ENCODE assay signal across 1 cellular context in the genomic region with DNA sequence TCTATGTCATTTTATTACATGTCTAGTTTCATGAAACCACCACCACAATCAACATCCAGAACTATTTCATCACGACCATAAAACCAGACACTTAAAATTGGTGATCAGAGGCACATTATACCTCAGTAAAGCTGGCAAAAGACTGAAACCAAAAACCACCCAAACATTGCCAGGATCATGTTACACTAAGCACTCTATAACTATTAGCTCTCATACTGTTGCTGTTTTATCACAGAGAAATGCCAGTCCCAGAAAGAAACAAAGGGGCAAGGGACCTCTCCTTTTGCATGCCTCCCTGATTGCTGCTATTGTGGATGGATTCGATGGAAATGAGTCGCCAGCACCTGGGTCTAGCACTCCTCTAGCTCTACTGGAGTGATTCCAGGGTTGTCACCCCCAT.
TF ChIP-seq lines count a peak whose summit lies in the region.

No MANE protein-coding gene starts in this region.

TF ChIP-seq in HEK293, 187 proteins besides CTCF, POLR2A, EP300 and RAD21 (continued from another document and continues in another):
- TF ChIP-seq, protein P1, sequence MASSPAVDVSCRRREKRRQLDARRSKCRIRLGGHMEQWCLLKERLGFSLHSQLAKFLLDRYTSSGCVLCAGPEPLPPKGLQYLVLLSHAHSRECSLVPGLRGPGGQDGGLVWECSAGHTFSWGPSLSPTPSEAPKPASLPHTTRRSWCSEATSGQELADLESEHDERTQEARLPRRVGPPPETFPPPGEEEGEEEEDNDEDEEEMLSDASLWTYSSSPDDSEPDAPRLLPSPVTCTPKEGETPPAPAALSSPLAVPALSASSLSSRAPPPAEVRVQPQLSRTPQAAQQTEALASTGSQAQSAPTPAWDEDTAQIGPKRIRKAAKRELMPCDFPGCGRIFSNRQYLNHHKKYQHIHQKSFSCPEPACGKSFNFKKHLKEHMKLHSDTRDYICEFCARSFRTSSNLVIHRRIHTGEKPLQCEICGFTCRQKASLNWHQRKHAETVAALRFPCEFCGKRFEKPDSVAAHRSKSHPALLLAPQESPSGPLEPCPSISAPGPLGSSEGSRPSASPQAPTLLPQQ (tag by site-specific recombination; IDR thresholded peaks at IDR 0.05), result peak; percentile 51; the same call in 1 of the 2 replicates
- TF ChIP-seq, protein P2, sequence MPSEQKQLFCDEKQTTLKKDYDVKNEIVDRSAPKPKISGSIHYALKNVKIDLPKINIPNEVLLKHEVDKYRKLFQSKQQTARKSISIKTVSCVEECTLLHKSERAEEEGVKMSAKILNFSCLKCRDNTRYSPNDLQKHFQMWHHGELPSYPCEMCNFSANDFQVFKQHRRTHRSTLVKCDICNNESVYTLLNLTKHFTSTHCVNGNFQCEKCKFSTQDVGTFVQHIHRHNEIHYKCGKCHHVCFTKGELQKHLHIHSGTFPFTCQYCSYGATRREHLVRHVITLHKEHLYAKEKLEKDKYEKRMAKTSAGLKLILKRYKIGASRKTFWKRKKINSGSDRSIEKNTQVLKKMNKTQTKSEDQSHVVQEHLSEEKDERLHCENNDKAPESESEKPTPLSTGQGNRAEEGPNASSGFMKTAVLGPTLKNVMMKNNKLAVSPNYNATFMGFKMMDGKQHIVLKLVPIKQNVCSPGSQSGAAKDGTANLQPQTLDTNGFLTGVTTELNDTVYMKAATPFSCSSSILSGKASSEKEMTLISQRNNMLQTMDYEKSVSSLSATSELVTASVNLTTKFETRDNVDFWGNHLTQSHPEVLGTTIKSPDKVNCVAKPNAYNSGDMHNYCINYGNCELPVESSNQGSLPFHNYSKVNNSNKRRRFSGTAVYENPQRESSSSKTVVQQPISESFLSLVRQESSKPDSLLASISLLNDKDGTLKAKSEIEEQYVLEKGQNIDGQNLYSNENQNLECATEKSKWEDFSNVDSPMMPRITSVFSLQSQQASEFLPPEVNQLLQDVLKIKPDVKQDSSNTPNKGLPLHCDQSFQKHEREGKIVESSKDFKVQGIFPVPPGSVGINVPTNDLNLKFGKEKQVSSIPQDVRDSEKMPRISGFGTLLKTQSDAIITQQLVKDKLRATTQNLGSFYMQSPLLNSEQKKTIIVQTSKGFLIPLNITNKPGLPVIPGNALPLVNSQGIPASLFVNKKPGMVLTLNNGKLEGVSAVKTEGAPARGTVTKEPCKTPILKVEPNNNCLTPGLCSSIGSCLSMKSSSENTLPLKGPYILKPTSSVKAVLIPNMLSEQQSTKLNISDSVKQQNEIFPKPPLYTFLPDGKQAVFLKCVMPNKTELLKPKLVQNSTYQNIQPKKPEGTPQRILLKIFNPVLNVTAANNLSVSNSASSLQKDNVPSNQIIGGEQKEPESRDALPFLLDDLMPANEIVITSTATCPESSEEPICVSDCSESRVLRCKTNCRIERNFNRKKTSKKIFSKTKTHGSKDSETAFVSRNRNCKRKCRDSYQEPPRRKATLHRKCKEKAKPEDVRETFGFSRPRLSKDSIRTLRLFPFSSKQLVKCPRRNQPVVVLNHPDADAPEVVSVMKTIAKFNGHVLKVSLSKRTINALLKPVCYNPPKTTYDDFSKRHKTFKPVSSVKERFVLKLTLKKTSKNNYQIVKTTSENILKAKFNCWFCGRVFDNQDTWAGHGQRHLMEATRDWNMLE (tag by site-specific recombination; conservative IDR thresholded peaks at IDR 0.05; ENCODE audit: low read depth), result no peak
- TF ChIP-seq ZNF239 (tag by site-specific recombination; IDR thresholded peaks at IDR 0.05) (no peak), ZNF664 (tag by site-specific recombination; IDR thresholded peaks at IDR 0.05) (peak; percentile 79; the same call in 1 of the 2 replicates), ZNF292 (tag by site-specific recombination; IDR thresholded peaks at IDR 0.05; ENCODE audit: borderline replicate concordance, low read depth) (no peak), ZNF112 (tag by site-specific recombination; IDR thresholded peaks at IDR 0.05) (no peak), ZNF626 (tag by site-specific recombination; IDR thresholded peaks at IDR 0.05) (no peak), ZNF133 (tag by site-specific recombination; IDR thresholded peaks at IDR 0.05) (0 out of 2 replicates have a peak, but pooled peaks have one; percentile 41), ZNF677 (tag by site-specific recombination; IDR thresholded peaks at IDR 0.05) (no peak), ZNF629 (tag by site-specific recombination; IDR thresholded peaks at IDR 0.05) (peak; percentile 60; the same call in 1 of the 2 replicates), ZNF555 (tag by site-specific recombination; conservative IDR thresholded peaks at IDR 0.05) (no peak), SCRT2 (tag by site-specific recombination; IDR thresholded peaks at IDR 0.05) (peak; percentile 62), ZNF530 (tag by site-specific recombination; IDR thresholded peaks at IDR 0.05; ENCODE audit: low read depth) (no peak), ZNF302 (tag by site-specific recombination; IDR thresholded peaks at IDR 0.05; ENCODE audit: low read depth) (no peak), ZNF19 (tag by site-specific recombination; IDR thresholded peaks at IDR 0.05; ENCODE audit: low read depth) (no peak), ZBTB48 (tag by site-specific recombination; IDR thresholded peaks at IDR 0.05) (peak; percentile 88), GFI1B (tag by site-specific recombination; IDR thresholded peaks at IDR 0.05) (no peak), ZNF391 (tag by site-specific recombination; IDR thresholded peaks at IDR 0.05; ENCODE audit: borderline replicate concordance, low read depth) (no peak), ZEB2 (tag by site-specific recombination; IDR thresholded peaks at IDR 0.05) (peak; percentile 55; the same call in 1 of the 2 replicates), ZBTB7A (tag by site-specific recombination; IDR thresholded peaks at IDR 0.05; ENCODE audit: low read depth) (no peak), BCL11A (tag by site-specific recombination; IDR thresholded peaks at IDR 0.05; ENCODE audit: low read depth) (0 out of 2 replicates have a peak, but pooled peaks have one; percentile 15), ZBTB8A (tag by site-specific recombination; IDR thresholded peaks at IDR 0.05) (peak; percentile 27; the same call in 1 of the 2 replicates), SP7 (tag by site-specific recombination; IDR thresholded peaks at IDR 0.05) (peak; percentile 75)
- TF ChIP-seq, protein P3, sequence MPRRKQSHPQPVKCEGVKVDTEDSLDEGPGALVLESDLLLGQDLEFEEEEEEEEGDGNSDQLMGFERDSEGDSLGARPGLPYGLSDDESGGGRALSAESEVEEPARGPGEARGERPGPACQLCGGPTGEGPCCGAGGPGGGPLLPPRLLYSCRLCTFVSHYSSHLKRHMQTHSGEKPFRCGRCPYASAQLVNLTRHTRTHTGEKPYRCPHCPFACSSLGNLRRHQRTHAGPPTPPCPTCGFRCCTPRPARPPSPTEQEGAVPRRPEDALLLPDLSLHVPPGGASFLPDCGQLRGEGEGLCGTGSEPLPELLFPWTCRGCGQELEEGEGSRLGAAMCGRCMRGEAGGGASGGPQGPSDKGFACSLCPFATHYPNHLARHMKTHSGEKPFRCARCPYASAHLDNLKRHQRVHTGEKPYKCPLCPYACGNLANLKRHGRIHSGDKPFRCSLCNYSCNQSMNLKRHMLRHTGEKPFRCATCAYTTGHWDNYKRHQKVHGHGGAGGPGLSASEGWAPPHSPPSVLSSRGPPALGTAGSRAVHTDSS (tag by site-specific recombination; IDR thresholded peaks at IDR 0.05), result no peak
- TF ChIP-seq, protein P4, sequence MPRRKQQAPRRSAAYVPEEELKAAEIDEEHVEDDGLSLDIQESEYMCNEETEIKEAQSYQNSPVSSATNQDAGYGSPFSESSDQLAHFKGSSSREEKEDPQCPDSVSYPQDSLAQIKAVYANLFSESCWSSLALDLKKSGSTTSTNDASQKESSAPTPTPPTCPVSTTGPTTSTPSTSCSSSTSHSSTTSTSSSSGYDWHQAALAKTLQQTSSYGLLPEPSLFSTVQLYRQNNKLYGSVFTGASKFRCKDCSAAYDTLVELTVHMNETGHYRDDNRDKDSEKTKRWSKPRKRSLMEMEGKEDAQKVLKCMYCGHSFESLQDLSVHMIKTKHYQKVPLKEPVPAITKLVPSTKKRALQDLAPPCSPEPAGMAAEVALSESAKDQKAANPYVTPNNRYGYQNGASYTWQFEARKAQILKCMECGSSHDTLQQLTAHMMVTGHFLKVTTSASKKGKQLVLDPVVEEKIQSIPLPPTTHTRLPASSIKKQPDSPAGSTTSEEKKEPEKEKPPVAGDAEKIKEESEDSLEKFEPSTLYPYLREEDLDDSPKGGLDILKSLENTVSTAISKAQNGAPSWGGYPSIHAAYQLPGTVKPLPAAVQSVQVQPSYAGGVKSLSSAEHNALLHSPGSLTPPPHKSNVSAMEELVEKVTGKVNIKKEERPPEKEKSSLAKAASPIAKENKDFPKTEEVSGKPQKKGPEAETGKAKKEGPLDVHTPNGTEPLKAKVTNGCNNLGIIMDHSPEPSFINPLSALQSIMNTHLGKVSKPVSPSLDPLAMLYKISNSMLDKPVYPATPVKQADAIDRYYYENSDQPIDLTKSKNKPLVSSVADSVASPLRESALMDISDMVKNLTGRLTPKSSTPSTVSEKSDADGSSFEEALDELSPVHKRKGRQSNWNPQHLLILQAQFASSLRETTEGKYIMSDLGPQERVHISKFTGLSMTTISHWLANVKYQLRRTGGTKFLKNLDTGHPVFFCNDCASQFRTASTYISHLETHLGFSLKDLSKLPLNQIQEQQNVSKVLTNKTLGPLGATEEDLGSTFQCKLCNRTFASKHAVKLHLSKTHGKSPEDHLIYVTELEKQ (tag by site-specific recombination; IDR thresholded peaks at IDR 0.05; ENCODE audit: borderline replicate concordance), result no peak
- TF ChIP-seq, protein P5, sequence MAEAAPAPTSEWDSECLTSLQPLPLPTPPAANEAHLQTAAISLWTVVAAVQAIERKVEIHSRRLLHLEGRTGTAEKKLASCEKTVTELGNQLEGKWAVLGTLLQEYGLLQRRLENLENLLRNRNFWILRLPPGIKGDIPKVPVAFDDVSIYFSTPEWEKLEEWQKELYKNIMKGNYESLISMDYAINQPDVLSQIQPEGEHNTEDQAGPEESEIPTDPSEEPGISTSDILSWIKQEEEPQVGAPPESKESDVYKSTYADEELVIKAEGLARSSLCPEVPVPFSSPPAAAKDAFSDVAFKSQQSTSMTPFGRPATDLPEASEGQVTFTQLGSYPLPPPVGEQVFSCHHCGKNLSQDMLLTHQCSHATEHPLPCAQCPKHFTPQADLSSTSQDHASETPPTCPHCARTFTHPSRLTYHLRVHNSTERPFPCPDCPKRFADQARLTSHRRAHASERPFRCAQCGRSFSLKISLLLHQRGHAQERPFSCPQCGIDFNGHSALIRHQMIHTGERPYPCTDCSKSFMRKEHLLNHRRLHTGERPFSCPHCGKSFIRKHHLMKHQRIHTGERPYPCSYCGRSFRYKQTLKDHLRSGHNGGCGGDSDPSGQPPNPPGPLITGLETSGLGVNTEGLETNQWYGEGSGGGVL (tag by site-specific recombination; IDR thresholded peaks at IDR 0.05), result peak; percentile 38; the same call in 1 of the 2 replicates
- TF ChIP-seq, protein P6, sequence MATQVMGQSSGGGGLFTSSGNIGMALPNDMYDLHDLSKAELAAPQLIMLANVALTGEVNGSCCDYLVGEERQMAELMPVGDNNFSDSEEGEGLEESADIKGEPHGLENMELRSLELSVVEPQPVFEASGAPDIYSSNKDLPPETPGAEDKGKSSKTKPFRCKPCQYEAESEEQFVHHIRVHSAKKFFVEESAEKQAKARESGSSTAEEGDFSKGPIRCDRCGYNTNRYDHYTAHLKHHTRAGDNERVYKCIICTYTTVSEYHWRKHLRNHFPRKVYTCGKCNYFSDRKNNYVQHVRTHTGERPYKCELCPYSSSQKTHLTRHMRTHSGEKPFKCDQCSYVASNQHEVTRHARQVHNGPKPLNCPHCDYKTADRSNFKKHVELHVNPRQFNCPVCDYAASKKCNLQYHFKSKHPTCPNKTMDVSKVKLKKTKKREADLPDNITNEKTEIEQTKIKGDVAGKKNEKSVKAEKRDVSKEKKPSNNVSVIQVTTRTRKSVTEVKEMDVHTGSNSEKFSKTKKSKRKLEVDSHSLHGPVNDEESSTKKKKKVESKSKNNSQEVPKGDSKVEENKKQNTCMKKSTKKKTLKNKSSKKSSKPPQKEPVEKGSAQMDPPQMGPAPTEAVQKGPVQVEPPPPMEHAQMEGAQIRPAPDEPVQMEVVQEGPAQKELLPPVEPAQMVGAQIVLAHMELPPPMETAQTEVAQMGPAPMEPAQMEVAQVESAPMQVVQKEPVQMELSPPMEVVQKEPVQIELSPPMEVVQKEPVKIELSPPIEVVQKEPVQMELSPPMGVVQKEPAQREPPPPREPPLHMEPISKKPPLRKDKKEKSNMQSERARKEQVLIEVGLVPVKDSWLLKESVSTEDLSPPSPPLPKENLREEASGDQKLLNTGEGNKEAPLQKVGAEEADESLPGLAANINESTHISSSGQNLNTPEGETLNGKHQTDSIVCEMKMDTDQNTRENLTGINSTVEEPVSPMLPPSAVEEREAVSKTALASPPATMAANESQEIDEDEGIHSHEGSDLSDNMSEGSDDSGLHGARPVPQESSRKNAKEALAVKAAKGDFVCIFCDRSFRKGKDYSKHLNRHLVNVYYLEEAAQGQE (tag by site-specific recombination; IDR thresholded peaks at IDR 0.05), result no peak
- TF ChIP-seq, protein P7, sequence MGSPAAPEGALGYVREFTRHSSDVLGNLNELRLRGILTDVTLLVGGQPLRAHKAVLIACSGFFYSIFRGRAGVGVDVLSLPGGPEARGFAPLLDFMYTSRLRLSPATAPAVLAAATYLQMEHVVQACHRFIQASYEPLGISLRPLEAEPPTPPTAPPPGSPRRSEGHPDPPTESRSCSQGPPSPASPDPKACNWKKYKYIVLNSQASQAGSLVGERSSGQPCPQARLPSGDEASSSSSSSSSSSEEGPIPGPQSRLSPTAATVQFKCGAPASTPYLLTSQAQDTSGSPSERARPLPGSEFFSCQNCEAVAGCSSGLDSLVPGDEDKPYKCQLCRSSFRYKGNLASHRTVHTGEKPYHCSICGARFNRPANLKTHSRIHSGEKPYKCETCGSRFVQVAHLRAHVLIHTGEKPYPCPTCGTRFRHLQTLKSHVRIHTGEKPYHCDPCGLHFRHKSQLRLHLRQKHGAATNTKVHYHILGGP (tag by site-specific recombination; IDR thresholded peaks at IDR 0.05), result no peak
- TF ChIP-seq, protein P8, sequence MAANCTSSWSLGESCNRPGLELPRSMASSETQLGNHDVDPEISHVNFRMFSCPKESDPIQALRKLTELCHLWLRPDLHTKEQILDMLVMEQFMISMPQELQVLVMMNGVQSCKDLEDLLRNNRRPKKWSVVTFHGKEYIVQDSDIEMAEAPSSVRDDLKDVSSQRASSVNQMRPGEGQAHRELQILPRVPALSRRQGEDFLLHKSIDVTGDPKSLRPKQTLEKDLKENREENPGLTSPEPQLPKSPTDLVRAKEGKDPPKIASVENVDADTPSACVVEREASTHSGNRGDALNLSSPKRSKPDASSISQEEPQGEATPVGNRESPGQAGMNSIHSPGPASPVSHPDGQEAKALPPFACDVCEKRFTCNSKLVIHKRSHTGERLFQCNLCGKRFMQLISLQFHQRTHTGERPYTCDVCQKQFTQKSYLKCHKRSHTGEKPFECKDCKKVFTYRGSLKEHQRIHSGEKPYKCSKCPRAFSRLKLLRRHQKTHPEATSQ (tag by site-specific recombination; IDR thresholded peaks at IDR 0.05), result no peak
- TF ChIP-seq, protein P9, sequence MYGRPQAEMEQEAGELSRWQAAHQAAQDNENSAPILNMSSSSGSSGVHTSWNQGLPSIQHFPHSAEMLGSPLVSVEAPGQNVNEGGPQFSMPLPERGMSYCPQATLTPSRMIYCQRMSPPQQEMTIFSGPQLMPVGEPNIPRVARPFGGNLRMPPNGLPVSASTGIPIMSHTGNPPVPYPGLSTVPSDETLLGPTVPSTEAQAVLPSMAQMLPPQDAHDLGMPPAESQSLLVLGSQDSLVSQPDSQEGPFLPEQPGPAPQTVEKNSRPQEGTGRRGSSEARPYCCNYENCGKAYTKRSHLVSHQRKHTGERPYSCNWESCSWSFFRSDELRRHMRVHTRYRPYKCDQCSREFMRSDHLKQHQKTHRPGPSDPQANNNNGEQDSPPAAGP (tag by site-specific recombination; IDR thresholded peaks at IDR 0.05), result peak; percentile 59
